ENCODE assay signal across 23 cellular contexts in the genomic region with DNA sequence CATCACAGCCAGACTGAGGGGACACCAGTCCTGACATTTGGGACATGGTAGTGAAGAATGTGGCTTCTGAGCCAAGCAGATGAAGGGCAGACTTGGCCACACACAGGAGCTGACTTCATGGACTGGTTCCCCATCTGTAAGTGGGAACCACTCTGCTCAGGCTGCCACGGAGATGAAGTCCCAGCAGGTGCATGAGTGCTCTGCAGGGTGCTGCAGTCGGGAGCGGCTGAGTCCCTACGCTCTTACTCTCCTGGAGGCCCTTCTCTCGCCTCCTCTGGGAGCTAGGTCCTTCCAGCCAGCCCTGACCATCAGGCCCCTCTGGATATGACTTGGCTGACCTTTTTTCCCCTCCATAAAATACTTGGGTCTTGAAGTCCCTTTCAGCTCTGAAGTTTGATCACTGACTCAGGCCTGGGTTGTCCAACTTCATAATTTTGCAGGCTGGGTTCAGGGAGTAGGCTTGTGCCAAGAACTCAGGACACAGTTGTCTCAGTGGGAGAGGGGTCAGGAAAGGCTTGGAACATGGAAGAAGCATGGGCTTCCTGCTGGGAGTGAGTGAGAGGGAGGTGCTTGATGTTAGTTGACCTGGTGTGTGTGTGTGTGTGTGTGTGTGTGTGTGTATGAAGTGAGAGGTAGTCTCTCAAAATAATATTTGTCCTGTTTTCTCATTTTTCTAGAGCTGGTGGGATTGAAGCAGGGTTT. TPM values are rescaled to one million over a fixed set of nuclear protein-coding genes. Genes with fewer than 3 reads are reported as not detected.
A peak's percentile ranks its signal among the peaks of the same experiment; 100 is the strongest.
DNase-seq lines count a peak whose midpoint lies in the region; ATAC-seq and TF ChIP-seq lines count a peak whose summit lies in the region.
"Had no signal": no experiment of that assay in that cellular context is flagged by ENCODE, and none has a peak within 500 bp of the region (broad histone marks: within the 10 kb centered on the region; RNA-seq: fewer than 3 reads in every experiment).

No MANE protein-coding gene starts in this region.

- H3K4me3 ChIP-seq in Peyer's patch = no peak overlapping the region
- H3K4me3 ChIP-seq in transverse colon = no peak overlapping the region
- H3K4me3 ChIP-seq: HAP-1, heart right ventricle had no signal

- no peaks in the 10 kb centered on the region for H3K27me3 Mint-ChIP-seq in activated naive CD8-positive, alpha-beta T cell treated with anti-CD3 and anti-CD28 coated beads, Interleukin-2, amount 10 ng/mL, durations not matched to agents 7 days and 5 days
- H3K27me3 Mint-ChIP-seq in activated naive CD8-positive, alpha-beta T cell treated with anti-CD3 and anti-CD28 coated beads for 36 hours = no peaks in the 10 kb centered on the region
- H3K27me3 Mint-ChIP-seq in mesothelial cell of epicardium (ENCODE audit: low read depth) = no peaks in the 10 kb centered on the region
- no peaks in the 10 kb centered on the region for H3K27me3 Mint-ChIP-seq in activated T-cell treated with anti-CD3 and anti-CD28 coated beads, Interleukin-2, amount 50 U/mL, for 24 hours
- H3K27me3 Mint-ChIP-seq: progenitor cell of endocrine pancreas had no signal

- ATAC-seq in activated naive CD8-positive, alpha-beta T cell treated with anti-CD3 and anti-CD28 coated beads, Interleukin-2, amount 10 ng/mL, durations not matched to agents 7 days and 5 days (ENCODE audit: low read depth) = no peak
- no peak for ATAC-seq in GM21528 (IDR thresholded peaks at IDR 0.05; ENCODE audit: low FRiP score, unreplicated experiment)

- H3K27ac ChIP-seq in Peyer's patch (no peak overlapping the region), transverse colon (no peak overlapping the region)
- H3K27ac ChIP-seq: heart right ventricle had no signal

- H3K4me1 ChIP-seq in Peyer's patch (peaks cover 0 to 47% (median 0%) of the 10 kb centered on the region in 4 donors), transverse colon (peaks cover 7 to 46% (median 22%) of the 10 kb centered on the region in 4 donors)
- H3K4me1 ChIP-seq: HAP-1 had no signal

- POLR2A ChIA-PET in activated naive CD8-positive, alpha-beta T cell treated with anti-CD3 and anti-CD28 coated beads, Interleukin-2, amount 10 ng/mL, durations not matched to agents 7 days and 5 days (lab: Charles Lee) = interaction anchor here (0.8 kb wide), 1 partner anchor 13 kb away, joined by 4 read pairs; no protein-coding TSS in a partner anchor

- TF ChIP-seq EP300 in transverse colon (IDR thresholded peaks at IDR 0.05; ENCODE audit: low read depth) = no peak

- TF ChIP-seq CTCF in Peyer's patch (IDR thresholded peaks at IDR 0.05) (no peak), mesothelial cell of epicardium (IDR thresholded peaks at IDR 0.05; ENCODE audit: unreplicated experiment) (no peak), transverse colon (IDR thresholded peaks at IDR 0.05) (no peak)

- H3K9me3 ChIP-seq in Peyer's patch = no peaks in the 10 kb centered on the region
- H3K9me3 ChIP-seq in transverse colon = peaks cover 0 to 4% of the 10 kb centered on the region in 2 donors

- intact Hi-C loops in transverse colon (cut with DNase I; ENCODE audit: low total_unique reads) = no loop called here

- peaks cover 13% of the 10 kb centered on the region for H3K4me1 Mint-ChIP-seq in activated naive CD8-positive, alpha-beta T cell treated with anti-CD3 and anti-CD28 coated beads, Interleukin-2, amount 10 ng/mL, durations not matched to agents 7 days and 5 days
- H3K4me1 Mint-ChIP-seq in activated naive CD8-positive, alpha-beta T cell treated with anti-CD3 and anti-CD28 coated beads for 36 hours = peaks cover 9% of the 10 kb centered on the region
- peaks cover 77% of the 10 kb centered on the region for H3K4me1 Mint-ChIP-seq in mesothelial cell of epicardium
- H3K4me1 Mint-ChIP-seq in activated T-cell treated with anti-CD3 and anti-CD28 coated beads, Interleukin-2, amount 50 U/mL, for 24 hours (ENCODE audit: low read depth) = peaks cover 24% of the 10 kb centered on the region

- DNase-seq in activated naive CD8-positive, alpha-beta T cell treated with anti-CD3 and anti-CD28 coated beads, Interleukin-2, amount 10 ng/mL, durations not matched to agents 7 days and 5 days = no peak
- DNase-seq in activated naive CD8-positive, alpha-beta T cell treated with anti-CD3 and anti-CD28 coated beads for 36 hours = no peak
- DNase-seq in Peyer's patch (peak in 2 of 3 donors; percentile 37 to 41), mesothelial cell of epicardium (ENCODE audit: low spot score in 2 of 2, unreplicated experiment in 2 of 2) (no peak), transverse colon (peak; percentile 4), UCSD-AML1 (lab: John Stamatoyannopoulos, UW; ENCODE audit: unreplicated experiment) (no peak)
- no peak for DNase-seq in activated T-cell treated with anti-CD3 and anti-CD28 coated beads, Interleukin-2, amount 50 U/mL, for 24 hours
- DNase-seq: DMS79 treated with DMSO at 0.1 percent for 48 hours; KBM-7; MV-4-11; naive B cell; NCI-H2029 treated with DMSO at 0.1 percent for 48 hours; NCI-H510A; SIG-M5; small intestine; stimulated activated CD8-positive, alpha-beta memory T cell treated with anti-CD3 and anti-CD28 coated beads, Interleukin-4, amount 100 ng/mL, for 48 hours; T-helper 1 cell had no signal

- H3K27ac Mint-ChIP-seq in activated naive CD8-positive, alpha-beta T cell treated with anti-CD3 and anti-CD28 coated beads, Interleukin-2, amount 10 ng/mL, durations not matched to agents 7 days and 5 days = peak overlapping the region; percentile 60
- no peak overlapping the region for H3K27ac Mint-ChIP-seq in activated naive CD8-positive, alpha-beta T cell treated with anti-CD3 and anti-CD28 coated beads for 36 hours
- peak overlapping the region; percentile 97 for H3K27ac Mint-ChIP-seq in mesothelial cell of epicardium
- no peak overlapping the region for H3K27ac Mint-ChIP-seq in activated T-cell treated with anti-CD3 and anti-CD28 coated beads, Interleukin-2, amount 50 U/mL, for 24 hours
- H3K27ac Mint-ChIP-seq: dendritic cell treated with granulocyte-macrophage colony-stimulating factor and Interleukin-4, amounts not matched to agents 40 ng/mL and 50 ng/mL, for 4 days had no signal

- peaks cover 11% of the 10 kb centered on the region for H3K9me3 Mint-ChIP-seq in activated naive CD8-positive, alpha-beta T cell treated with anti-CD3 and anti-CD28 coated beads, Interleukin-2, amount 10 ng/mL, durations not matched to agents 7 days and 5 days
- no peaks in the 10 kb centered on the region for H3K9me3 Mint-ChIP-seq in activated naive CD8-positive, alpha-beta T cell treated with anti-CD3 and anti-CD28 coated beads for 36 hours
- H3K9me3 Mint-ChIP-seq in mesothelial cell of epicardium = peaks cover 4% of the 10 kb centered on the region
- no peaks in the 10 kb centered on the region for H3K9me3 Mint-ChIP-seq in activated T-cell treated with anti-CD3 and anti-CD28 coated beads, Interleukin-2, amount 50 U/mL, for 24 hours

- WGBS in transverse colon (ENCODE audit: low coverage in 1 of 2), 2 donors = 91% methylated on average over 5 of the region's 5 CpGs; no CpG with 5 or more reads in 1 of the 2 donors

- no peak for TF ChIP-seq POLR2A in Peyer's patch (IDR thresholded peaks at IDR 0.05)
- TF ChIP-seq POLR2A in transverse colon (IDR thresholded peaks at IDR 0.05) = no peak

- peaks cover 8% of the 10 kb centered on the region for H3K36me3 Mint-ChIP-seq in activated naive CD8-positive, alpha-beta T cell treated with anti-CD3 and anti-CD28 coated beads, Interleukin-2, amount 10 ng/mL, durations not matched to agents 7 days and 5 days
- no peaks in the 10 kb centered on the region for H3K36me3 Mint-ChIP-seq in activated naive CD8-positive, alpha-beta T cell treated with anti-CD3 and anti-CD28 coated beads for 36 hours
- H3K36me3 Mint-ChIP-seq in mesothelial cell of epicardium = no peaks in the 10 kb centered on the region
- no peaks in the 10 kb centered on the region for H3K36me3 Mint-ChIP-seq in activated T-cell treated with anti-CD3 and anti-CD28 coated beads, Interleukin-2, amount 50 U/mL, for 24 hours (ENCODE audit: low read depth)

- no peaks in the 10 kb centered on the region for H3K27me3 ChIP-seq in Peyer's patch
- no peaks in the 10 kb centered on the region for H3K27me3 ChIP-seq in transverse colon
- H3K27me3 ChIP-seq: heart right ventricle had no signal

- H3K36me3 ChIP-seq in Peyer's patch (no peaks in the 10 kb centered on the region), transverse colon (no peaks in the 10 kb centered on the region)
- H3K36me3 ChIP-seq: HAP-1, heart right ventricle had no signal

- H3K4me3 Mint-ChIP-seq in activated naive CD8-positive, alpha-beta T cell treated with anti-CD3 and anti-CD28 coated beads, Interleukin-2, amount 10 ng/mL, durations not matched to agents 7 days and 5 days = no peak overlapping the region
- no peak overlapping the region for H3K4me3 Mint-ChIP-seq in activated naive CD8-positive, alpha-beta T cell treated with anti-CD3 and anti-CD28 coated beads for 36 hours
- no peak overlapping the region for H3K4me3 Mint-ChIP-seq in mesothelial cell of epicardium
- H3K4me3 Mint-ChIP-seq in activated T-cell treated with anti-CD3 and anti-CD28 coated beads, Interleukin-2, amount 50 U/mL, for 24 hours = no peak overlapping the region
- H3K4me3 Mint-ChIP-seq: dendritic cell treated with granulocyte-macrophage colony-stimulating factor and Interleukin-4, amounts not matched to agents 40 ng/mL and 50 ng/mL, for 4 days had no signal

- in situ Hi-C loops in transverse colon (cut with MboI; ENCODE audit: low pct_ligation_motif_present in 1 of 4, low pct_unique_long_range_greater_than_20kb in 1 of 4, low sequenced_read_pairs in 3 of 4) = loop anchor here in 1 of 4 donors (25.0 kb wide), 1 partner anchor 128 kb away; a partner anchor contains a TSS

RNA-seq across cellular contexts. Expression of a gene that starts 21.0 kb away (rescaled TPM):
- not detected for total RNA-seq in activated naive CD8-positive, alpha-beta T cell treated with anti-CD3 and anti-CD28 coated beads, Interleukin-2, amount 10 ng/mL, durations not matched to agents 7 days and 5 days
- not detected for total RNA-seq in activated naive CD8-positive, alpha-beta T cell treated with anti-CD3 and anti-CD28 coated beads for 36 hours
- total RNA-seq in Peyer's patch (100 to 1,000 TPM; 263 to 745 (median 649) TPM), mesothelial cell of epicardium (0.13 to 0.34 TPM in 2 of 3 replicates, not detected in the other), transverse colon (100 to 1,000 TPM; 228 to 468 (median 363) TPM)
- total RNA-seq: activated CD8-positive, alpha-beta memory T cell treated with anti-CD3 and anti-CD28 coated beads for 36 hours had no signal

RNA-seq across cellular contexts. Expression of a gene that starts 43.9 kb away (rescaled TPM):
- total RNA-seq in activated naive CD8-positive, alpha-beta T cell treated with anti-CD3 and anti-CD28 coated beads, Interleukin-2, amount 10 ng/mL, durations not matched to agents 7 days and 5 days = 1 to 10 TPM; 5.0 TPM
- total RNA-seq in activated naive CD8-positive, alpha-beta T cell treated with anti-CD3 and anti-CD28 coated beads for 36 hours = 10 to 100 TPM; 21.4 to 25.4 TPM
- total RNA-seq in Peyer's patch = 10 to 100 TPM; 16.3 to 72.6 (median 32.4) TPM
- total RNA-seq in mesothelial cell of epicardium = 49.7 to 57.9 TPM (median 55.2 TPM) in 3 replicates
- 10 to 100 TPM in 3 of 4 donors, 1 to 10 TPM in 1; 8.2 to 34.1 (median 24.3) TPM for total RNA-seq in transverse colon

Comparison
In these comparisons a context has a peak if more than half of its experiments do, and no peak if none do; other contexts are left out.
1. H3K27ac Mint-ChIP-seq: peak in activated naive CD8-positive, alpha-beta T cell treated with anti-CD3 and anti-CD28 coated beads, Interleukin-2, amount 10 ng/mL, durations not matched to agents 7 days and 5 days (single experiment) and mesothelial cell of epicardium (single experiment); none in activated naive CD8-positive, alpha-beta T cell treated with anti-CD3 and anti-CD28 coated beads for 36 hours (single experiment) and activated T-cell treated with anti-CD3 and anti-CD28 coated beads, Interleukin-2, amount 50 U/mL, for 24 hours (single experiment).
2. DNase-seq: peak in Peyer's patch (2 of 3) and transverse colon (single experiment); none in activated naive CD8-positive, alpha-beta T cell treated with anti-CD3 and anti-CD28 coated beads, Interleukin-2, amount 10 ng/mL, durations not matched to agents 7 days and 5 days (single experiment), activated naive CD8-positive, alpha-beta T cell treated with anti-CD3 and anti-CD28 coated beads for 36 hours (single experiment), mesothelial cell of epicardium (0 of 2), UCSD-AML1 (single experiment) and activated T-cell treated with anti-CD3 and anti-CD28 coated beads, Interleukin-2, amount 50 U/mL, for 24 hours (single experiment).
3. RNA of a gene that starts 21.0 kb away (total RNA-seq): 263 to 745 TPM in Peyer's patch and 228 to 468 TPM in transverse colon; 0.13 to 0.34 TPM in mesothelial cell of epicardium, not detected in activated naive CD8-positive, alpha-beta T cell treated with anti-CD3 and anti-CD28 coated beads, Interleukin-2, amount 10 ng/mL, durations not matched to agents 7 days and 5 days and not detected in activated naive CD8-positive, alpha-beta T cell treated with anti-CD3 and anti-CD28 coated beads for 36 hours; every median in the first group is over 100 times any median in the second.